Comparison of ENCODE assay signal across 1 cellular context in the genomic region with DNA sequence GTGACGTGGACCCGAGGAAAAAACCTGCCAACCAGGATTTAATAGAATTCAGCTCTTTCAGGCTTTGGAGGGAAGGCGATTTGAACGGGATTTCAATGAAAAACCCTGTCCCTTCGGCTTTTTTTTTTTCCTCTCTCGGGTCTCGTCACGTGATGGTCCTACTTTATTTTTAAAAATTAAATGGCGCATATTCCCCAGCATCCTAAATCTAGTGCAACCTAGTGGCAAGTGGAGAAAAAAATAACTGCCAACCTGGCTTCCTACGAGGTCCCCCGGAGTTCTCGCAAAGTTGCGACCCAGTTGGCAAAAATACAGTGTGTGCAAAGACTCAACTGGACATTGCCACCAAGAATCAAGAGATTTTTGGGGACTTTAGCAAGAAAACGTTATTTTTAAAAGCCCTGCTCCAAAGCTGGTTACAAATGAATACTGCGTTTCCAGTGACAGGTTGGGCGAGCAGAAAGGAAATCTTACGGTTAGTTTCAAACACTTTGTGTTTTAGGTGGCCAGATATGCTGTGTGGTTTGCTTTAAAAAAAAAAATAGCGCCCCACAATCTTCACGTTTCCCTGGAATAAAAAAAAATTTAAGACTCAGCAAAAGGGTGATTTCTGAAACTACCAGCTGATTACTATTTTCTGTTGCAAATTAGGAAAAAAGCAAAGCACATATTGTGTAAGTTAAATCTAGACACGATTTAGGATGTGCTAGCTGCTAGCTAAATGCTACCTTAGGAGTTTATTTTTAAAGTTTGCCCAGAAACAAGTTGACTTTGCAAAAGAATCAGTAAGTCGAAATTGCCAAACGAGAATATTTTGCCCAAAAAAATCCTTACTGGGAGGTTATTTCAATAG.
TF ChIP-seq lines count a peak whose summit lies in the region.

No MANE protein-coding gene starts in this region.

TF ChIP-seq in HEK293, 187 proteins besides CTCF, POLR2A, EP300 and RAD21 (continued from another document):
- peak; percentile 71; the same call in 1 of the 2 replicates for TF ChIP-seq ZNF449 (tag by site-specific recombination; IDR thresholded peaks at IDR 0.05)
- TF ChIP-seq ZNF561 (tag by site-specific recombination; IDR thresholded peaks at IDR 0.05; ENCODE audit: borderline replicate concordance): peak; percentile 69
- TF ChIP-seq SCRT2 (tag by site-specific recombination; IDR thresholded peaks at IDR 0.05): no peak
- peak; percentile 29; the same call in 1 of the 2 replicates for TF ChIP-seq MZF1 (tag by site-specific recombination; IDR thresholded peaks at IDR 0.05; ENCODE audit: borderline replicate concordance)
- 0 out of 2 replicates have a peak, but pooled peaks have one; percentile 12 for TF ChIP-seq KLF10 (tag by site-specific recombination; IDR thresholded peaks at IDR 0.05)
- TF ChIP-seq, protein P1, sequence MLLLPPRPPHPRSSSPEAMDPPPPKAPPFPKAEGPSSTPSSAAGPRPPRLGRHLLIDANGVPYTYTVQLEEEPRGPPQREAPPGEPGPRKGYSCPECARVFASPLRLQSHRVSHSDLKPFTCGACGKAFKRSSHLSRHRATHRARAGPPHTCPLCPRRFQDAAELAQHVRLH (tag by site-specific recombination; IDR thresholded peaks at IDR 0.05): 0 out of 2 replicates have a peak, but pooled peaks have one; percentile 16
- 0 out of 2 replicates have a peak, but pooled peaks have one; percentile 8 for TF ChIP-seq ZBTB8A (tag by site-specific recombination; IDR thresholded peaks at IDR 0.05)
- no peak for TF ChIP-seq ZNF624 (tag by site-specific recombination; IDR thresholded peaks at IDR 0.05)
- peak; percentile 81 for TF ChIP-seq ZNF335 (tag by site-specific recombination; conservative IDR thresholded peaks at IDR 0.05)
- peak; percentile 16; the same call in 1 of the 2 replicates for TF ChIP-seq ZNF623 (tag by site-specific recombination; IDR thresholded peaks at IDR 0.05)
- TF ChIP-seq ZNF184 (tag by site-specific recombination; IDR thresholded peaks at IDR 0.05): no peak
- TF ChIP-seq SP3 (tag by site-specific recombination; IDR thresholded peaks at IDR 0.05): no peak
- no peak for TF ChIP-seq ZNF626 (tag by site-specific recombination; IDR thresholded peaks at IDR 0.05)
- no peak for TF ChIP-seq ZNF280D (tag by site-specific recombination; IDR thresholded peaks at IDR 0.05)
- TF ChIP-seq ZBTB7A (tag by site-specific recombination; IDR thresholded peaks at IDR 0.05; ENCODE audit: low read depth): no peak
- no peak for TF ChIP-seq ZNF148 (tag by site-specific recombination; IDR thresholded peaks at IDR 0.05; ENCODE audit: borderline replicate concordance)
- TF ChIP-seq ZNF362 (tag by site-specific recombination; IDR thresholded peaks at IDR 0.05): peak; percentile 82
- no peak for TF ChIP-seq ZBTB21 (tag by site-specific recombination; IDR thresholded peaks at IDR 0.05)
- TF ChIP-seq ZSCAN23 (tag by site-specific recombination; IDR thresholded peaks at IDR 0.05): 0 out of 2 replicates have a peak, but pooled peaks have one; percentile 26
- no peak for TF ChIP-seq ZNF202 (tag by site-specific recombination; IDR thresholded peaks at IDR 0.05; ENCODE audit: borderline replicate concordance)
